10 cellular contexts compared by ENCODE assay signal in the genomic region with DNA sequence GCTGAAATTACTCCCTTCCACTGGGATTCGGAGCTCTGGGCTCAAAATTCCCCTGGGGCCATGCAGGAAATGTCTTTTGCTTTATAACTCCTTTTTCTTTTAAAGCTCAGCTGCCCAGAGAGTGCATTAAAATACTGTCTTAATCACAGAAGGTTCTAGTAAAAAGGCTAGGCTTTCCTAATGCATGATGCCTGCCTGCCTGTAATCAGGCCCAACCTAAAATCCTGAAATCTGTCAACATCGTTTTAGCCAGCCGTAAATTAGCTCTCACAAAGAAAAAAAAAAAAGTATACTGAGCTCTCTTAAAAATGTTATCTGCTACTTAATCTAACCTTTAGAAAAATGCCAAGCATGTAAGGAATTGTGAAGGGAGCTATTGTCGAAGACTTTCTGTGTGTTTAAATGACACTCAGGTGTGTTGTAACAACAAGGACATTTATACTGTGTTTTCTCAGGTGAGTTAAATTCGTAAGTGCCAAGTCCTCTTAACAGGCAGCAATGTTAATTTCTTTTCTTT. TPM values are rescaled to one million over a fixed set of nuclear protein-coding genes. Genes with fewer than 3 reads are reported as not detected.
DNase-seq lines count a peak whose midpoint lies in the region; ATAC-seq lines count a peak whose summit lies in the region.
"Had no signal": no experiment of that assay in that cellular context is flagged by ENCODE, and none has a peak within 500 bp of the region (broad histone marks: within the 10 kb centered on the region; RNA-seq: fewer than 3 reads in every experiment).

No MANE protein-coding gene starts in this region.

- peak overlapping the region; percentile 49 for H3K27ac ChIP-seq in caudate nucleus (ENCODE audit: low read depth, low read length)
- H3K27ac ChIP-seq in mesodermal cell (ENCODE audit: low read depth, low read length, severe bottlenecking): peak overlapping the region; percentile 91
- H3K27ac ChIP-seq in aorta (ENCODE audit: low read depth in 1 of 2, low read length in 2 of 2): peak overlapping the region in 1 of 2 donors; percentile 82

- H3K9me3 ChIP-seq in mesodermal cell (ENCODE audit: control insufficient read depth, low read length) (no peaks in the 10 kb centered on the region), aorta (ENCODE audit: control insufficient read depth, low read length) (no peaks in the 10 kb centered on the region)

- H3K27me3 ChIP-seq in aorta (ENCODE audit: control insufficient read depth in 1 of 2, insufficient read depth in 2 of 2, low read length in 1 of 2): no peaks in the 10 kb centered on the region

- 44 to 48% methylated on average over 2 to 3 of the region's 5 CpGs for WGBS in mesodermal cell (ENCODE audit: insufficient coverage in 2 of 2), 2 experiments
- 16 to 17% methylated on average over 5 of the region's 5 CpGs for WGBS in aorta, 2 donors

- H3K4me3 ChIP-seq in mesodermal cell (ENCODE audit: extremely low read depth, insufficient read depth, low read length, poor library complexity, severe bottlenecking) (no peak overlapping the region), aorta (ENCODE audit: low read length in 2 of 2) (peak overlapping the region; percentile 35 to 50)

- DNase-seq in Right ventricle myocardium superior (no peak), left cardiac atrium (no peak), caudate nucleus (lab: John Stamatoyannopoulos, UW) (no peak), aorta (no peak), H4 (ENCODE audit: low spot score) (no peak), cerebellar nuclear complex (lab: John Stamatoyannopoulos, UW) (no peak)
- DNase-seq: ACHN; stimulated activated naive CD8-positive, alpha-beta T cell treated with anti-CD3 and anti-CD28 coated beads, Interleukin-15, Interleukin-2, amounts not matched to agents 100 U/mL and 50 U/mL, for 24 hours had no signal

- H3K4me1 ChIP-seq in mesodermal cell (ENCODE audit: control insufficient read depth, insufficient read depth, low read length, poor library complexity, severe bottlenecking): peaks cover 49% of the 10 kb centered on the region
- peaks cover 0 to 4% of the 10 kb centered on the region in 2 donors for H3K4me1 ChIP-seq in aorta (ENCODE audit: control insufficient read depth in 1 of 2, insufficient read depth in 2 of 2, low read length in 2 of 2)

- H3K36me3 ChIP-seq in mesodermal cell (ENCODE audit: control insufficient read depth, insufficient read depth, low read length): no peaks in the 10 kb centered on the region
- H3K36me3 ChIP-seq in aorta (ENCODE audit: control insufficient read depth in 1 of 2, insufficient read depth in 2 of 2, low read length in 1 of 2): no peaks in the 10 kb centered on the region

- ATAC-seq in Right ventricle myocardium superior (ENCODE audit: poor library complexity) (peak; percentile 8), left cardiac atrium (no peak), aorta (ENCODE audit: low FRiP score) (no peak), GM19023 (IDR thresholded peaks at IDR 0.05; ENCODE audit: unreplicated experiment) (no peak)
- ATAC-seq: stimulated activated naive CD8-positive, alpha-beta T cell treated with anti-CD3 and anti-CD28 coated beads, Interleukin-15, Interleukin-2, amounts not matched to agents 100 U/mL and 50 U/mL, for 24 hours had no signal

- intact Hi-C loops in Right ventricle myocardium superior (cut with DNase I) (no loop called here), left cardiac atrium (cut with DNase I) (no loop called here), aorta (cut with DNase I) (no loop called here)

RNA-seq across cellular contexts. Expression of a gene that starts 26.4 kb away (rescaled TPM):
- 19.4 TPM for total RNA-seq in Right ventricle myocardium superior
- 10 to 100 TPM; 12.1 to 24.1 TPM for total RNA-seq in left cardiac atrium
- polyA plus RNA-seq in mesodermal cell (2013, experiment 1 of 2): 10.4 TPM
- polyA plus RNA-seq in mesodermal cell (2013, experiment 2 of 2): 9.4 TPM
- total RNA-seq in aorta: 1 to 10 TPM; 5.9 to 7.0 TPM
- 1 to 10 TPM; 1.6 to 3.0 TPM for polyA plus RNA-seq in aorta
- 0.90 and 1.0 TPM in 2 replicates for total RNA-seq in H4 (2014; rRNA removed; shearing (Covaris generic))
